ENCODE assay signal across 20 cellular contexts in genomic region chr9:129442791-129443511, GRCh38.
DNase-seq lines count a peak whose midpoint lies in the region; ATAC-seq, FAIRE-seq and TF ChIP-seq lines count a peak whose summit lies in the region.
"Had no signal": no experiment of that assay in that cellular context is flagged by ENCODE, and none has a peak within 500 bp of the region (broad histone marks: within the 10 kb centered on the region; RNA-seq: fewer than 3 reads in every experiment).

No MANE protein-coding gene starts in this region.

- peaks cover 10% of the 10 kb centered on the region for H3K27me3 ChIP-seq in hepatocyte
- H3K27me3 ChIP-seq in neural progenitor cell = peaks cover 29% of the 10 kb centered on the region
- H3K27me3 ChIP-seq: ovary had no signal

- H3K9me2 ChIP-seq in hepatocyte (replicated peaks; ENCODE audit: insufficient read depth) = no peaks in the 10 kb centered on the region

- H3K27ac Mint-ChIP-seq in neural progenitor cell = peak overlapping the region; percentile 91
- H3K27ac Mint-ChIP-seq: activated naive CD8-positive, alpha-beta T cell treated with anti-CD3 and anti-CD28 coated beads for 36 hours had no signal

- POLR2A ChIA-PET in A549 (lab: Yijun Ruan, JAX) = interaction anchor here (0.7 to 1.0 kb wide), 2 partner anchors 17 to 171 kb away, joined by 3 to 4 read pairs; no protein-coding TSS in a partner anchor

- TF ChIP-seq POLR2A in A549 (IDR thresholded peaks at IDR 0.05; ENCODE audit: low read length) = no peak

- intact Hi-C loops in Right ventricle myocardium superior (cut with DNase I) = no loop called here

- H3K79me2 ChIP-seq in hepatocyte = no peaks in the 10 kb centered on the region
- no peaks in the 10 kb centered on the region for H3K79me2 ChIP-seq in neural progenitor cell (ENCODE audit: low read depth)

- H3K4me3 ChIP-seq in A549 (no peak overlapping the region), hepatocyte (no peak overlapping the region), neural progenitor cell (no peak overlapping the region)
- H3K4me3 ChIP-seq: esophagus squamous epithelium, ovary had no signal

- no peak for TF ChIP-seq RAD21 in A549 (conservative IDR thresholded peaks at IDR 0.05 in 1 of 2, IDR thresholded peaks at IDR 0.05 in 1 of 2)

- H3K4me3 Mint-ChIP-seq in neural progenitor cell = no peak overlapping the region
- H3K4me3 Mint-ChIP-seq: activated naive CD8-positive, alpha-beta T cell treated with anti-CD3 and anti-CD28 coated beads for 36 hours; CD8-positive, alpha-beta memory T cell had no signal

- no peak for DNase-seq in A549 (ENCODE audit: low read depth in 1 of 2, low spot score in 1 of 2)
- DNase-seq in NCI-H69 (lab: John Stamatoyannopoulos, UW) = peak; percentile 31
- peak; percentile 76 for DNase-seq in hepatocyte (ENCODE audit: low spot score)
- no peak for DNase-seq in neural progenitor cell (ENCODE audit: low spot score)
- DNase-seq in Right ventricle myocardium superior = no peak
- DNase-seq in NCI-H1105 treated with DMSO at 0.1 percent for 48 hours (lab: John Stamatoyannopoulos, UW) = no peak
- DNase-seq in AG20443 (ENCODE audit: low spot score) = no peak
- DNase-seq in A172 (ENCODE audit: low spot score) = no peak
- DNase-seq: ACHN; activated naive CD8-positive, alpha-beta T cell treated with anti-CD3 and anti-CD28 coated beads for 36 hours; activated T-cell treated with anti-CD3 and anti-CD28 coated beads, Interleukin-2, amount 50 U/mL, for 48 hours; CD8-positive, alpha-beta memory T cell; esophagus squamous epithelium; NCI-H1417 treated with DMSO at 0.1 percent for 48 hours; NCI-H446 treated with DMSO at 0.1 percent for 48 hours; ovary had no signal

- no peak overlapping the region for H3K9ac ChIP-seq in neural progenitor cell
- H3K9ac ChIP-seq: KMS-11 had no signal

- H3K36me3 ChIP-seq in hepatocyte (replicated peaks; ENCODE audit: insufficient read depth, low read depth) (no peaks in the 10 kb centered on the region), neural progenitor cell (no peaks in the 10 kb centered on the region)
- H3K36me3 ChIP-seq: esophagus squamous epithelium, ovary had no signal

- TF ChIP-seq CTCF in A549 (IDR thresholded peaks at IDR 0.05) (no peak), hepatocyte (IDR thresholded peaks at IDR 0.05; ENCODE audit: poor library complexity) (no peak), neural progenitor cell (IDR thresholded peaks at IDR 0.05) (no peak)

- no peak for TF ChIP-seq EP300 in A549 (IDR thresholded peaks at IDR 0.05)

- peaks cover 6% of the 10 kb centered on the region for H3K9me3 Mint-ChIP-seq in neural progenitor cell

- no peaks in the 10 kb centered on the region for H3K36me3 Mint-ChIP-seq in neural progenitor cell

- peak overlapping the region; percentile 9; the same call in 1 of the 3 replicates for H3K4me2 ChIP-seq in A549
- H3K4me2 ChIP-seq in hepatocyte = peak overlapping the region; percentile 43
- H3K4me2 ChIP-seq in neural progenitor cell = no peak overlapping the region
- H3K4me2 ChIP-seq: KMS-11 had no signal

- H2AFZ ChIP-seq in hepatocyte = peak overlapping the region; percentile 46
- no peak overlapping the region for H2AFZ ChIP-seq in neural progenitor cell (replicated peaks)

- peaks cover 34% of the 10 kb centered on the region for H3K27me3 Mint-ChIP-seq in neural progenitor cell (ENCODE audit: insufficient read depth, low read depth)

- H3K27ac ChIP-seq in A549 (peak overlapping the region; percentile 33 to 70; a peak in 5 of 6 replicates), hepatocyte (peak overlapping the region; percentile 80), neural progenitor cell (no peak overlapping the region)
- H3K27ac ChIP-seq: esophagus squamous epithelium, KMS-11 had no signal

- no peak for FAIRE-seq in A549 (lab: Jason Lieb, UNC)
- FAIRE-seq: GM19239, islet of Langerhans had no signal

- H3K9me3 ChIP-seq in A549 (0 out of 3 replicates have a peak, but pooled peaks cover 5% of the 10 kb centered on the region), hepatocyte (ENCODE audit: low read depth) (no peaks in the 10 kb centered on the region), neural progenitor cell (ENCODE audit: low read depth) (no peaks in the 10 kb centered on the region)
- H3K9me3 ChIP-seq: esophagus squamous epithelium, ovary had no signal

- H3F3A ChIP-seq in neural progenitor cell (ENCODE audit: low read depth) = peaks cover 38% of the 10 kb centered on the region

- CTCF ChIA-PET in A549 (lab: Yijun Ruan, JAX) = interaction anchor here (1.1 to 1.4 kb wide), 2 partner anchors 42 to 269 kb away, joined by 3 to 4 read pairs; no protein-coding TSS in a partner anchor

- H3K4me1 ChIP-seq in A549 = peaks cover 21% of the 10 kb centered on the region
- peaks cover 23% of the 10 kb centered on the region for H3K4me1 ChIP-seq in hepatocyte (ENCODE audit: insufficient read depth)
- H3K4me1 ChIP-seq in neural progenitor cell = peaks cover 16% of the 10 kb centered on the region

- ATAC-seq in A549 (peak in 1 of 2 experiments; percentile 29; a peak in 3 of 6 replicates), Right ventricle myocardium superior (ENCODE audit: poor library complexity) (no peak)
- ATAC-seq: SK-N-SH treated with all-trans-retinoic acid at 6 μM for 48 hours had no signal

- WGBS in A549 (ENCODE audit: missing lambda C conversion rate) = 72% methylated on average over 13 of the region's 13 CpGs
- WGBS in hepatocyte (ENCODE audit: low lambda C conversion rate, missing lambda C conversion rate) = 49% methylated on average over 13 of the region's 13 CpGs

- H4K20me1 ChIP-seq in hepatocyte (ENCODE audit: insufficient read depth, poor library complexity, severe bottlenecking) = no peaks in the 10 kb centered on the region
- no peaks in the 10 kb centered on the region for H4K20me1 ChIP-seq in neural progenitor cell (ENCODE audit: low read depth)

- peaks cover 56% of the 10 kb centered on the region for H3K4me1 Mint-ChIP-seq in neural progenitor cell

TF ChIP-seq in A549, 52 proteins besides CTCF, POLR2A, EP300 and RAD21:
- TF ChIP-seq GATA3 (IDR thresholded peaks at IDR 0.05; ENCODE audit: borderline replicate concordance) (0 out of 2 replicates have a peak, but pooled peaks have one; percentile 9), CBX2 (IDR thresholded peaks at IDR 0.05; ENCODE audit: borderline replicate concordance, low read depth) (no peak)

Comparison
In these comparisons a context has a peak if more than half of its experiments do, and no peak if none do; other contexts are left out.
1. DNase-seq: peak in NCI-H69 (single experiment) and hepatocyte (single experiment); none in A549 (0 of 2), neural progenitor cell (single experiment), Right ventricle myocardium superior (single experiment), NCI-H1105 treated with DMSO at 0.1 percent for 48 hours (single experiment), AG20443 (single experiment) and A172 (single experiment).